Comparison of ENCODE assay signal across 8 cellular contexts in the genomic region with DNA sequence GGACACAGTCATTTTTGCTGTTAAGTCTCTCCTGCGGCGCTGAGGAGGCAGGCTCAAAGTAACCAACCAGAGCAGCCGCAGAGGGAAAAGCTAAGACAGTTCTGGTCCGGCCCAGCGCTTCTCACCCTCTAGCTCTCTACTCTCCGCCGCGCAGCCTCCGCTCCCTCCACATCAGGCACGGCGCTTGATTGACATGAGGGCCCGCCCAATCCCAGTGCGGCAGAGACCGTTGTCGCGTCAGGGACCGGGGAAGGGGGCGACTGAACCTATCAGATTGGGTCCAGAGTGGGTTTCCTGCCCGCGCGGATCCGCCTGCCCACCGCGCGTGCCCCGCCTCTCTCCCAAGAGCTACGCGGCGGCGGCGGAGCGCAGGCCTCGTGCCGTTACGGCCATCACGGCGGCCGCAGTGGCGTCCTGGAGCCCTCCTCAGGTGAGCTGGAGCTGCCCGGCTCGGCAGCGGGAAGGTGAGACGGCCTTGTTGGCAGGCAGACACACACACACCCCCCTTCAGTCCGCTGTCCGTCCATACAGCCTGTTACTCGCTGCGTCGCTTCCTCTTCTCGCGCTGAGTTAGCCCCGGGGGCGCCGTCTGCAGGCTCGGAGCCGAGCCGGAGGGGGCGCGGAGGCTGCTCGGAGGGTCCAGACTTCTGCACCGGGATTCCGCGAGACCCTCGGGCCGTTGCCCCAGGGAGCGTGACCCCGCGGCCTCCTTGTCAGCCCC. TPM values are rescaled to one million over a fixed set of nuclear protein-coding genes. Genes with fewer than 3 reads are reported as not detected.
DNase-seq lines count a peak whose midpoint lies in the region; ATAC-seq, FAIRE-seq and TF ChIP-seq lines count a peak whose summit lies in the region.

NCK1 (plus strand) TSS at position 319 of the 721 bp plus-strand sequence. CDS start 65,794 bp downstream, outside the sequence.

- no peaks in the 10 kb centered on the region for H3K27me3 ChIP-seq in adrenal gland
- H3K27me3 ChIP-seq in heart left ventricle, result no peaks in the 10 kb centered on the region
- H3K27me3 ChIP-seq in upper lobe of left lung, result no peaks in the 10 kb centered on the region

- whole genome bisulfite sequencing in adrenal gland, 4 donors, result 0 to 1% (median 0%) methylated on average over 5 to 67 of the region's 67 CpGs
- 0 to 2% (median 1%) methylated on average over 22 to 67 of the region's 67 CpGs for WGBS in heart left ventricle, 4 donors
- 0% methylated on average over 3 to 38 of the region's 67 CpGs for WGBS in upper lobe of left lung, 2 donors

- H3K27ac ChIP-seq in adrenal gland, result peak within 1 kb of the TSS; percentile 84 to 99 (median 93)
- H3K27ac ChIP-seq in heart left ventricle, result peak within 1 kb of the TSS; percentile 72 to 95 (median 90)
- H3K27ac ChIP-seq in upper lobe of left lung, result peak within 1 kb of the TSS; percentile 94 to 96 (median 94)

- H3K9me3 ChIP-seq in adrenal gland (replicated peaks in 1 of 3), result no peaks in the 10 kb centered on the region
- H3K9me3 ChIP-seq in heart left ventricle, result no peaks in the 10 kb centered on the region
- no peaks in the 10 kb centered on the region for H3K9me3 ChIP-seq in upper lobe of left lung

- ATAC-seq in HG02852 (IDR thresholded peaks at IDR 0.05; ENCODE audit: unreplicated experiment) (peak; percentile 96), heart left ventricle (peak; percentile 99 to 100 (median 99)), upper lobe of left lung (ENCODE audit: low FRiP score in 2 of 2) (peak; percentile 98 to 100)

- TF ChIP-seq EP300 in upper lobe of left lung (IDR thresholded peaks at IDR 0.05), result no peak

- TF ChIP-seq POLR2A in GM12892 (IDR thresholded peaks at IDR 0.05; ENCODE audit: low read depth, low read length) (peak; percentile 97), adrenal gland (IDR thresholded peaks at IDR 0.05) (peak; percentile 85 to 98), heart left ventricle (IDR thresholded peaks at IDR 0.05) (peak; percentile 19 to 92), upper lobe of left lung (IDR thresholded peaks at IDR 0.05) (peak; percentile 69 to 96 (median 88))

- H3K4me1 ChIP-seq in adrenal gland (replicated peaks in 1 of 2) (peaks cover 9 to 30% of the 10 kb centered on the region in 2 donors), heart left ventricle (peaks cover 0 to 51% (median 23%) of the 10 kb centered on the region in 12 donors), upper lobe of left lung (peaks cover 22 to 35% (median 28%) of the 10 kb centered on the region in 4 donors)

- DNase-seq in GM12892 (ENCODE audit: insufficient read length), result peak; percentile 86
- DNase-seq in NCI-H146 (lab: John Stamatoyannopoulos, UW), result peak; percentile 100
- peak; percentile 96 to 99 (median 98) for DNase-seq in T-helper 1 cell
- DNase-seq in adrenal gland, result peak; percentile 99 to 100 (median 99)
- peak; percentile 99 for DNase-seq in heart left ventricle
- peak; percentile 99 to 100 (median 100) for DNase-seq in posterior cingulate gyrus
- DNase-seq in upper lobe of left lung, result peak; percentile 97 to 99

- peak within 1 kb of the TSS; percentile 46 to 73 (median 64) for H3K4me3 ChIP-seq in adrenal gland
- H3K4me3 ChIP-seq in heart left ventricle, result peak within 1 kb of the TSS; percentile 61 to 95 (median 83)
- H3K4me3 ChIP-seq in upper lobe of left lung, result peak within 1 kb of the TSS; percentile 63 to 95 (median 79)

- no peaks in the 10 kb centered on the region for H3K36me3 ChIP-seq in adrenal gland (replicated peaks in 1 of 2)
- no peaks in the 10 kb centered on the region for H3K36me3 ChIP-seq in heart left ventricle
- H3K36me3 ChIP-seq in upper lobe of left lung, result no peaks in the 10 kb centered on the region

- intact Hi-C loops in adrenal gland (cut with DNase I) (no loop called here), heart left ventricle (cut with DNase I) (loop anchor here in 6 of 10 donors (1.0 to 10.0 kb wide), 11 partner anchors 45 to 152 kb away; partner anchors contain the start of genes STAG1 (in 6 of the 6) and SLC35G2 (in 4 of the 6)), posterior cingulate gyrus (cut with DNase I) (loop anchor here (1.0 to 5.0 kb wide), 2 partner anchors 45 to 110 kb away; partner anchors contain the start of genes SLC35G2 and STAG1)

- FAIRE-seq in GM12892 (lab: Jason Lieb, UNC), result peak; percentile 98

- TF ChIP-seq CTCF in adrenal gland (IDR thresholded peaks at IDR 0.05) (peak in 1 of 6 experiments; percentile 31), heart left ventricle (IDR thresholded peaks at IDR 0.05) (peak in 5 of 12 donors; percentile 6 to 26 (median 17)), upper lobe of left lung (IDR thresholded peaks at IDR 0.05) (peak in 4 of 6 experiments; percentile 28 to 59 (median 40))

RNA-seq across cellular contexts. Expression of gene NCK1, which starts in this region (rescaled TPM):
- 18.2 TPM for polyA plus RNA-seq in GM12892 (2012; ENCODE audit: missing spikeins)
- total RNA-seq in adrenal gland (10 to 100 TPM; 21.3 to 59.2 (median 38.3) TPM), heart left ventricle (10 to 100 TPM; 18.7 to 36.0 (median 23.4) TPM), upper lobe of left lung (10 to 100 TPM; 26.2 to 61.7 (median 44.8) TPM)
- polyA plus RNA-seq in adrenal gland (10 to 100 TPM in 2 of 3 donors, 1 to 10 TPM in 1; 6.0 to 47.0 (median 10.1) TPM), heart left ventricle (10 to 100 TPM in 1 of 2 donors, 1 to 10 TPM in 1; 6.5 to 18.6 TPM)

Comparison
In these comparisons a context has a peak if more than half of its experiments do, and no peak if none do; other contexts are left out.
1. Peak in every context shown above with its lines: DNase-seq, ATAC-seq, H3K4me3 ChIP-seq and H3K27ac ChIP-seq.
2. intact Hi-C loops: an anchor here in heart left ventricle (1.0 to 10.0 kb wide) and posterior cingulate gyrus (1.0 to 5.0 kb wide); none called in adrenal gland.